Comparison of ENCODE assay signal across 13 cellular contexts in the genomic region with DNA sequence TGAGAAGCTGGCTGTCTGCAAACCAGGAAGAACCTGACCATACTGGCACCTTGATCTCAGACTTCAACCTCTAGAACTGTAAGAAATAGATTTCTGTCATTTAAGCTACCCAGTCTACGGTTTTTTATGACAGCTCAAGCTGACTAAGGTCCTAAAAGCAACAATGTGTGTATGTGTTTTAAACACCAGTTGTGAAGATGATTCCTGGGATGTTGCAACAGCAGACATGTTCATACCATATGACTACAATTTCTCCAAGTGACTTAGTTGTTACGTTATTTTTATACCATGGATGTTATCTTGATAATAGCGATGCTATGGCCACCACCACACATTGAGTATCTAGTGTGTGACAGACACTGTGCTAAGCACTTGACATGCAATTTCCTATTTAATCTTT.
"Had no signal": no experiment of that assay in that cellular context is flagged by ENCODE, and none has a peak within 500 bp of the region (broad histone marks: within the 10 kb centered on the region; RNA-seq: fewer than 3 reads in every experiment).

No MANE protein-coding gene starts in this region.

- H3K4me3 Mint-ChIP-seq: activated naive CD8-positive, alpha-beta T cell treated with anti-CD3 and anti-CD28 coated beads, Interleukin-2, amount 10 ng/mL, durations not matched to agents 7 days and 5 days; activated T-cell treated with anti-CD3 and anti-CD28 coated beads, Interleukin-2, amount 50 U/mL, for 72 hours; T-helper 2 cell treated with Interferon-gamma antibody and Interleukin-4, amounts not matched to agents 5 μg/mL and 100 μg/mL, for 36 hours had no signal

- H3K36me3 ChIP-seq: uterus had no signal

- DNase-seq: activated CD4-positive, alpha-beta T cell treated with anti-CD3 and anti-CD28 coated beads, Interleukin-2, amount 50 U/mL, for 4 hours; activated gamma-delta T cell treated with Interleukin-2 at 50 U/mL for 16 hours; activated naive CD8-positive, alpha-beta T cell treated with anti-CD3 and anti-CD28 coated beads, Interleukin-2, amount 10 ng/mL, durations not matched to agents 7 days and 5 days; activated T-cell treated with anti-CD3 and anti-CD28 coated beads, Interleukin-2, amount 50 U/mL, for 72 hours; esophagus squamous epithelium; stimulated activated CD4-positive, alpha-beta T cell treated with anti-CD3 and anti-CD28 coated beads, Interleukin-15, amount 100 ng/mL, for 24 hours; stimulated activated CD4-positive, alpha-beta T cell treated with anti-CD3 and anti-CD28 coated beads, Interleukin-4, amount 100 ng/mL, for 4 hours; tibial artery; uterus had no signal

- H3K9me3 Mint-ChIP-seq: activated naive CD8-positive, alpha-beta T cell treated with anti-CD3 and anti-CD28 coated beads, Interleukin-2, amount 10 ng/mL, durations not matched to agents 7 days and 5 days; activated T-cell treated with anti-CD3 and anti-CD28 coated beads, Interleukin-2, amount 50 U/mL, for 72 hours; T-helper 2 cell treated with Interferon-gamma antibody and Interleukin-4, amounts not matched to agents 5 μg/mL and 100 μg/mL, for 36 hours had no signal

- ATAC-seq: activated T-cell treated with anti-CD3 and anti-CD28 coated beads, Interleukin-2, amount 50 U/mL, for 72 hours; gastroesophageal sphincter had no signal

- H3K27me3 Mint-ChIP-seq: activated naive CD8-positive, alpha-beta T cell treated with anti-CD3 and anti-CD28 coated beads, Interleukin-2, amount 10 ng/mL, durations not matched to agents 7 days and 5 days had no signal

- H3K27ac Mint-ChIP-seq: activated naive CD8-positive, alpha-beta T cell treated with anti-CD3 and anti-CD28 coated beads, Interleukin-2, amount 10 ng/mL, durations not matched to agents 7 days and 5 days; activated T-cell treated with anti-CD3 and anti-CD28 coated beads, Interleukin-2, amount 50 U/mL, for 72 hours; T-helper 2 cell treated with Interferon-gamma antibody and Interleukin-4, amounts not matched to agents 5 μg/mL and 100 μg/mL, for 36 hours had no signal

- H3K4me3 ChIP-seq: ascending aorta, esophagus squamous epithelium, gastroesophageal sphincter, tibial artery, uterus had no signal

- H3K27me3 ChIP-seq: ascending aorta, esophagus squamous epithelium, gastroesophageal sphincter, neutrophil, tibial artery, uterus had no signal
